8 cellular contexts compared by ENCODE assay signal in the genomic region with DNA sequence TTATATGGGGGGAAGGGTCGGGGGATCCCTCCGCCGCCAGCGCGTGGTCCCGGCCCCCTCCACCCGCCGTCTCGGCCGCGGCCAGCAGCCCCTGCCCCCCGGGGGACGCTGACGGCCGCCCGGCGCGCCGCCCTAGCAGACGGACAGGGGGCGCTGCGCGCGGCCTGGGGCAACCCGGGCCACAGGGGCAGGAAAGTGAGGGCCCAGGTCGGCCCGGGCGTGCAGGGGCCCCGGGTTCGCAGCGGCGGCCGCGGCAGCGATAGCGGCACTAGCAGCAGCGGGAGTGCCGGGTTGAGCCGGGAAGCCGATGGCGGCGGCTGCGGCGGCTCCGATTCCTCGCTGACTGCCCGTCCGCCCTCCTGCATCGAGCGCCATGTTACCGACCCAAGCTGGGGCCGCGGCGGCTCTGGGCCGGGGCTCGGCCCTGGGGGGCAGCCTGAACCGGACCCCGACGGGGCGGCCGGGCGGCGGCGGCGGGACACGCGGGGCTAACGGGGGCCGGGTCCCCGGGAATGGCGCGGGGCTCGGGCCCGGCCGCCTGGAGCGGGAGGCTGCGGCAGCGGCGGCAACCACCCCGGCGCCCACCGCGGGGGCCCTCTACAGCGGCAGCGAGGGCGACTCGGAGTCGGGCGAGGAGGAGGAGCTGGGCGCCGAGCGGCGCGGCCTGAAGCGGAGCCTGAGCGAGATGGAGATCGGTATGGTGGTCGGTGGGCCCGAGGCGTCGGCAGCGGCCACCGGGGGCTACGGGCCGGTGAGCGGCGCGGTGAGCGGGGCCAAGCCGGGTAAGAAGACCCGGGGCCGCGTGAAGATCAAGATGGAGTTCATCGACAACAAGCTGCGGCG. TPM values are rescaled to one million over a fixed set of nuclear protein-coding genes. Genes with fewer than 3 reads are reported as not detected.
DNase-seq lines count a peak whose midpoint lies in the region; ATAC-seq and TF ChIP-seq lines count a peak whose summit lies in the region.

No MANE protein-coding gene starts in this region.

- H3K27ac ChIP-seq in 22Rv1: peak overlapping the region; percentile 85
- peak overlapping the region; percentile 96 to 100 (median 98) for H3K27ac ChIP-seq in tibial nerve

- no peaks in the 10 kb centered on the region for H3K27me3 Mint-ChIP-seq in mesothelial cell of epicardium (ENCODE audit: low read depth)

- no peaks in the 10 kb centered on the region for H3K9me3 ChIP-seq in tibial nerve

- H3K4me3 ChIP-seq in choroid plexus epithelial cell (ENCODE audit: low read depth, low read length) (peak overlapping the region; percentile 88), tibial nerve (peak overlapping the region; percentile 89 to 97 (median 96))

- H3K27me3 ChIP-seq in tibial nerve: no peaks in the 10 kb centered on the region

- DNase-seq in T-helper 1 cell: peak in 3 of 5 donors; percentile 19 to 37 (median 27)
- DNase-seq in choroid plexus epithelial cell (ENCODE audit: low read depth): peak; percentile 20
- no peak for DNase-seq in mesothelial cell of epicardium (ENCODE audit: low spot score in 2 of 2, unreplicated experiment in 2 of 2)
- no peak for DNase-seq in tibial nerve (ENCODE audit: low spot score in 2 of 2)
- no peak for DNase-seq in GOT3 (lab: John Stamatoyannopoulos, UW)

- H3K4me1 ChIP-seq in tibial nerve: peaks cover 0 to 41% (median 26%) of the 10 kb centered on the region in 4 donors

- H3K36me3 ChIP-seq in tibial nerve: peaks cover 0 to 12% (median 0%) of the 10 kb centered on the region in 3 donors

- peak; percentile 58 to 85 for TF ChIP-seq POLR2A in tibial nerve (IDR thresholded peaks at IDR 0.05)

- ATAC-seq in GM18511 (IDR thresholded peaks at IDR 0.05; ENCODE audit: unreplicated experiment): peak; percentile 43
- peak; percentile 29 for ATAC-seq in HG02943 (IDR thresholded peaks at IDR 0.05; ENCODE audit: low read depth, unreplicated experiment)

- H3K36me3 Mint-ChIP-seq in mesothelial cell of epicardium: peaks cover 2% of the 10 kb centered on the region

- H3K27ac Mint-ChIP-seq in mesothelial cell of epicardium: peak overlapping the region; percentile 93

- TF ChIP-seq CTCF in 22Rv1 (IDR thresholded peaks at IDR 0.05) (peak; percentile 81), choroid plexus epithelial cell (conservative IDR thresholded peaks at IDR 0.05; ENCODE audit: low read depth, low read length) (peak; percentile 43), mesothelial cell of epicardium (IDR thresholded peaks at IDR 0.05; ENCODE audit: unreplicated experiment) (peak; percentile 63), tibial nerve (IDR thresholded peaks at IDR 0.05) (peak; percentile 51 to 96 (median 87))

- peaks cover 31% of the 10 kb centered on the region for H3K4me1 Mint-ChIP-seq in mesothelial cell of epicardium

- WGBS in tibial nerve, 2 donors: 0% methylated on average over 26 to 54 of the region's 116 CpGs

- H3K4me3 Mint-ChIP-seq in mesothelial cell of epicardium: peak overlapping the region; percentile 90

- H3K9me3 Mint-ChIP-seq in mesothelial cell of epicardium: no peaks in the 10 kb centered on the region

- no peak for TF ChIP-seq EP300 in tibial nerve (IDR thresholded peaks at IDR 0.05)

RNA-seq across cellular contexts. Expression of a gene that starts 0.4 kb away (rescaled TPM):
- 52.0 to 52.8 TPM (median 52.2 TPM) in 3 replicates for total RNA-seq in mesothelial cell of epicardium
- total RNA-seq in tibial nerve: 10 to 100 TPM; 28.4 to 49.8 (median 35.3) TPM

RNA-seq across cellular contexts. Expression of a gene that starts 10.5 kb away (rescaled TPM):
- total RNA-seq in mesothelial cell of epicardium (65.5 to 72.1 TPM (median 71.6 TPM) in 3 replicates), tibial nerve (10 to 100 TPM; 47.9 to 76.2 (median 49.3) TPM)

RNA-seq across cellular contexts. Expression of a gene that starts 57.8 kb away (rescaled TPM):
- total RNA-seq in mesothelial cell of epicardium (49.0 to 52.3 TPM (median 49.4 TPM) in 3 replicates), tibial nerve (100 to 1,000 TPM in 2 of 4 donors, 10 to 100 TPM in 2; 61.8 to 114 (median 101) TPM)

Comparison
In these comparisons a context has a peak if more than half of its experiments do, and no peak if none do; other contexts are left out.
1. DNase-seq: peak in T-helper 1 cell (3 of 5) and choroid plexus epithelial cell (single experiment); none in mesothelial cell of epicardium (0 of 2), tibial nerve (0 of 2) and GOT3 (single experiment).
2. Peak in every context shown above with its lines, with median percentiles within 50 percentile points of each other: CTCF ChIP-seq.